ENCODE assay signal across 1 cellular context in genomic region chr7:100486753-100487446, GRCh38.
TF ChIP-seq lines count a peak whose summit lies in the region.

No MANE protein-coding gene starts in this region.

TF ChIP-seq in GM23338, 12 proteins besides CTCF, POLR2A, EP300 and RAD21 (continued from another document):
- TF ChIP-seq ZNF462 (CRISPR knock-in tag; IDR thresholded peaks at IDR 0.05) (no peak), EZH2 (IDR thresholded peaks at IDR 0.05; ENCODE audit: low read depth, unreplicated experiment) (no peak)
TF ChIP-seq in GM23338: peak in this region for 0.
